ENCODE assay signal across 13 cellular contexts in genomic region chrX:118498351-118498750, GRCh38. TPM values are rescaled to one million over a fixed set of nuclear protein-coding genes. Genes with fewer than 3 reads are reported as not detected.
A peak's percentile ranks its signal among the peaks of the same experiment; 100 is the strongest.
DNase-seq lines count a peak whose midpoint lies in the region; TF ChIP-seq lines count a peak whose summit lies in the region.
"Had no signal": no experiment of that assay in that cellular context is flagged by ENCODE, and none has a peak within 500 bp of the region (broad histone marks: within the 10 kb centered on the region; RNA-seq: fewer than 3 reads in every experiment).

No MANE protein-coding gene starts in this region.

- no peaks in the 10 kb centered on the region for H4K20me1 ChIP-seq in OCI-LY1 (ENCODE audit: insufficient read depth, low read length)

- H3K4me3 ChIP-seq in OCI-LY1 (ENCODE audit: low read depth, low read length, poor library complexity, severe bottlenecking) (no peak overlapping the region), endodermal cell (ENCODE audit: low read length) (no peak overlapping the region), ovary (no peak overlapping the region)
- H3K4me3 ChIP-seq: skin epidermis had no signal

- H3F3A ChIP-seq in OCI-LY1 (ENCODE audit: insufficient read depth, low read length), result 0 out of 2 replicates have a peak, but pooled peaks cover 3% of the 10 kb centered on the region

- WGBS in endodermal cell (ENCODE audit: insufficient coverage in 1 of 2, insufficient read length in 1 of 2), 2 experiments, result 78% methylated on average over 2 of the region's 3 CpGs; no CpG with 5 or more reads in 1 of the 2 experiments
- WGBS in ovary, 3 donors, result 59 to 68% (median 64%) methylated on average over 3 of the region's 3 CpGs

- H3K27ac ChIP-seq in OCI-LY1 (ENCODE audit: low read depth, low read length, poor library complexity, severe bottlenecking), result no peak overlapping the region
- H3K27ac ChIP-seq in endodermal cell (ENCODE audit: low read depth, low read length), result no peak overlapping the region
- no peak overlapping the region for H3K27ac ChIP-seq in ovary
- H3K27ac ChIP-seq: lower lobe of right lung had no signal

- no peaks in the 10 kb centered on the region for H3K27me3 Mint-ChIP-seq in T-helper 2 cell treated with Interferon-gamma antibody and Interleukin-4, amounts not matched to agents 5 μg/mL and 100 μg/mL, for 36 hours (ENCODE audit: low read depth)
- peaks cover 7% of the 10 kb centered on the region for H3K27me3 Mint-ChIP-seq in brain
- H3K27me3 Mint-ChIP-seq in nephron (ENCODE audit: low read depth), result no peaks in the 10 kb centered on the region
- peaks cover 32% of the 10 kb centered on the region for H3K27me3 Mint-ChIP-seq in endodermal cell (ENCODE audit: insufficient read depth)

- H3K27ac Mint-ChIP-seq in T-helper 2 cell treated with Interferon-gamma antibody and Interleukin-4, amounts not matched to agents 5 μg/mL and 100 μg/mL, for 36 hours, result peak overlapping the region; percentile 98
- peak overlapping the region in 1 of 5 experiments; percentile 63 for H3K27ac Mint-ChIP-seq in brain
- H3K27ac Mint-ChIP-seq in nephron, result peak overlapping the region; percentile 33 to 79 (median 64)
- H3K27ac Mint-ChIP-seq in endodermal cell, result no peak overlapping the region

- H3K4me1 ChIP-seq in OCI-LY1 (ENCODE audit: insufficient read depth, low read length, severe bottlenecking) (peaks cover 41% of the 10 kb centered on the region), endodermal cell (ENCODE audit: control insufficient read depth, insufficient read depth, low read length) (no peaks in the 10 kb centered on the region), ovary (ENCODE audit: insufficient read depth) (no peaks in the 10 kb centered on the region)
- H3K4me1 ChIP-seq: lower lobe of right lung had no signal

- H2AFZ ChIP-seq in OCI-LY1 (ENCODE audit: low read length), result no peak overlapping the region

- H3K79me2 ChIP-seq in OCI-LY1 (ENCODE audit: insufficient read depth, low read length), result peaks cover 6% of the 10 kb centered on the region

- TF ChIP-seq CTCF in OCI-LY1 (IDR thresholded peaks at IDR 0.05; ENCODE audit: low read length) (no peak), brain (conservative IDR thresholded peaks at IDR 0.05) (no peak), nephron (IDR thresholded peaks at IDR 0.05; ENCODE audit: unreplicated experiment in 3 of 3) (no peak), endodermal cell (conservative IDR thresholded peaks at IDR 0.05) (no peak), ovary (IDR thresholded peaks at IDR 0.05) (no peak)

- H3K27me3 ChIP-seq in OCI-LY1 (ENCODE audit: insufficient read depth, low read length) (no peaks in the 10 kb centered on the region), endodermal cell (ENCODE audit: control insufficient read depth, insufficient read depth, low read length, poor library complexity, severe bottlenecking) (peaks cover 17% of the 10 kb centered on the region), ovary (no peaks in the 10 kb centered on the region)

- H3K9ac ChIP-seq in OCI-LY1 (ENCODE audit: low read length) (no peak overlapping the region; the same call in 1 of the 2 replicates), endodermal cell (ENCODE audit: extremely low read depth, low read length, poor library complexity, severe bottlenecking) (no peak overlapping the region)

- no peaks in the 10 kb centered on the region for H3K9me2 ChIP-seq in OCI-LY1 (ENCODE audit: low read depth, low read length)

- H3K4me3 Mint-ChIP-seq in T-helper 2 cell treated with Interferon-gamma antibody and Interleukin-4, amounts not matched to agents 5 μg/mL and 100 μg/mL, for 36 hours, result peak overlapping the region; percentile 96
- H3K4me3 Mint-ChIP-seq in brain, result peak overlapping the region in 4 of 5 experiments; percentile 30 to 93 (median 71)
- H3K4me3 Mint-ChIP-seq in nephron, result peak overlapping the region in 2 of 3 experiments; percentile 92 to 93
- no peak overlapping the region for H3K4me3 Mint-ChIP-seq in endodermal cell

- peak overlapping the region; percentile 94; the same call in 1 of the 2 replicates for H3K4me2 ChIP-seq in OCI-LY1 (ENCODE audit: low read length)

- peaks cover 37% of the 10 kb centered on the region for H3K4me1 Mint-ChIP-seq in T-helper 2 cell treated with Interferon-gamma antibody and Interleukin-4, amounts not matched to agents 5 μg/mL and 100 μg/mL, for 36 hours (ENCODE audit: low read depth)
- peaks cover 32% of the 10 kb centered on the region for H3K4me1 Mint-ChIP-seq in brain
- H3K4me1 Mint-ChIP-seq in nephron, result peaks cover 36% of the 10 kb centered on the region
- peaks cover 9% of the 10 kb centered on the region for H3K4me1 Mint-ChIP-seq in endodermal cell

- no peak for TF ChIP-seq EP300 in ovary (IDR thresholded peaks at IDR 0.05)

- no peaks in the 10 kb centered on the region for H3K9me3 Mint-ChIP-seq in T-helper 2 cell treated with Interferon-gamma antibody and Interleukin-4, amounts not matched to agents 5 μg/mL and 100 μg/mL, for 36 hours
- H3K9me3 Mint-ChIP-seq in brain (peaks cover 0 to 3% (median 0%) of the 10 kb centered on the region in 5 experiments), nephron (peaks cover 2% of the 10 kb centered on the region), endodermal cell (peaks cover 45% of the 10 kb centered on the region)

- no peaks in the 10 kb centered on the region for H3K9me3 ChIP-seq in OCI-LY1 (ENCODE audit: low read length)
- H3K9me3 ChIP-seq in endodermal cell (ENCODE audit: control insufficient read depth, low read length), result no peaks in the 10 kb centered on the region
- no peaks in the 10 kb centered on the region for H3K9me3 ChIP-seq in ovary
- H3K9me3 ChIP-seq: lower lobe of right lung had no signal

- intact Hi-C loops in ovary (cut with DNase I), result no loop called here

- DNase-seq in T-helper 2 cell treated with Interferon-gamma antibody and Interleukin-4, amounts not matched to agents 5 μg/mL and 100 μg/mL, for 36 hours (ENCODE audit: low spot score), result no peak
- no peak for DNase-seq in T-helper 2 cell
- DNase-seq in endodermal cell, result no peak
- no peak for DNase-seq in NCI-H187 treated with DMSO at 0.1 percent for 48 hours (lab: John Stamatoyannopoulos, UW)
- no peak for DNase-seq in ovary
- DNase-seq: anterior cingulate cortex, lower lobe of right lung, NCI-H1930, NCI-H69 had no signal

- H3K36me3 Mint-ChIP-seq in T-helper 2 cell treated with Interferon-gamma antibody and Interleukin-4, amounts not matched to agents 5 μg/mL and 100 μg/mL, for 36 hours (ENCODE audit: low read depth), result peaks cover 25% of the 10 kb centered on the region
- H3K36me3 Mint-ChIP-seq in brain (peaks cover 12% of the 10 kb centered on the region), nephron (ENCODE audit: low read depth) (no peaks in the 10 kb centered on the region), endodermal cell (ENCODE audit: low read depth) (no peaks in the 10 kb centered on the region)

- no peak for TF ChIP-seq POLR2A in ovary (IDR thresholded peaks at IDR 0.05)

- H3K36me3 ChIP-seq in OCI-LY1 (ENCODE audit: insufficient read depth, low read length) (no peaks in the 10 kb centered on the region), endodermal cell (ENCODE audit: control insufficient read depth, insufficient read depth, low read length) (no peaks in the 10 kb centered on the region), ovary (no peaks in the 10 kb centered on the region)
- H3K36me3 ChIP-seq: lower lobe of right lung had no signal

RNA-seq across cellular contexts. Expression of gene DOCK11, which starts 2.7 kb away (rescaled TPM):
- polyA plus RNA-seq in brain (ENCODE audit: insufficient read depth, low read depth, low replicate concordance) (6.7 TPM), ovary (1 to 10 TPM; 3.6 to 6.1 TPM)
- total RNA-seq in endodermal cell (1 to 10 TPM; 3.1 to 3.4 TPM), ovary (10 to 100 TPM in 1 of 7 donors, 1 to 10 TPM in 6; 4.0 to 18.5 (median 6.1) TPM)
- 14.8 TPM for polyA plus RNA-seq in endodermal cell (2013, experiment 1 of 2)
- polyA plus RNA-seq in endodermal cell (2013, experiment 2 of 2), result 12.0 TPM
